8 cellular contexts compared by ENCODE assay signal in genomic region chr5:141475625-141476131, GRCh38. TPM values are rescaled to one million over a fixed set of nuclear protein-coding genes. Genes with fewer than 3 reads are reported as not detected.
DNase-seq lines count a peak whose midpoint lies in the region; ATAC-seq, FAIRE-seq and TF ChIP-seq lines count a peak whose summit lies in the region.

TSS of gene PCDHGC3 (plus strand) at chr5:141475966. CDS start at chr5:141476117, 151 bp downstream.

- peak; percentile 90 for FAIRE-seq in endometrium (lab: Jason Lieb, UNC)

- peaks cover 18% of the 10 kb centered on the region for H3K4me1 Mint-ChIP-seq in activated CD4-positive, alpha-beta T cell treated with anti-CD3 and anti-CD28 coated beads, Interleukin-2, amount 10 ng/mL, durations not matched to agents 24 days and 14 days

- DNase-seq in AG10803 (ENCODE audit: low read depth) (peak; percentile 95), NCI-H2171 treated with DMSO at 0.1 percent for 48 hours (lab: John Stamatoyannopoulos, UW) (peak; percentile 87), medulla oblongata (ENCODE audit: extremely low spot score) (peak; percentile 94)
- peak; percentile 78 for DNase-seq in activated CD4-positive, alpha-beta T cell treated with anti-CD3 and anti-CD28 coated beads, Interleukin-2, amount 10 ng/mL, durations not matched to agents 24 days and 14 days
- peak; percentile 27 to 35 for DNase-seq in stimulated activated CD8-positive, alpha-beta memory T cell treated with anti-CD3 and anti-CD28 coated beads, Interleukin-15, amount 100 ng/mL, for 48 hours (ENCODE audit: low read depth in 2 of 2)

- peak within 1 kb of the TSS; percentile 91 for H3K4me3 Mint-ChIP-seq in activated CD4-positive, alpha-beta T cell treated with anti-CD3 and anti-CD28 coated beads, Interleukin-2, amount 10 ng/mL, durations not matched to agents 24 days and 14 days

- H3K9me3 Mint-ChIP-seq in activated CD4-positive, alpha-beta T cell treated with anti-CD3 and anti-CD28 coated beads, Interleukin-2, amount 10 ng/mL, durations not matched to agents 24 days and 14 days, result no peaks in the 10 kb centered on the region

- H3K36me3 Mint-ChIP-seq in activated CD4-positive, alpha-beta T cell treated with anti-CD3 and anti-CD28 coated beads, Interleukin-2, amount 10 ng/mL, durations not matched to agents 24 days and 14 days (ENCODE audit: low read depth), result no peaks in the 10 kb centered on the region

- intact Hi-C loops in activated CD4-positive, alpha-beta T cell treated with anti-CD3 and anti-CD28 coated beads, Interleukin-2, amount 10 ng/mL, durations not matched to agents 24 days and 14 days (cut with micrococcal nuclease), result loop anchor here (2.0 to 5.0 kb wide), 3 partner anchors 37 to 82 kb away; partner anchors contain the start of gene PCDHGA11

- peaks cover 60% of the 10 kb centered on the region for H3K27me3 Mint-ChIP-seq in activated CD4-positive, alpha-beta T cell treated with anti-CD3 and anti-CD28 coated beads, Interleukin-2, amount 10 ng/mL, durations not matched to agents 24 days and 14 days

- TF ChIP-seq CTCF in AG10803 (conservative IDR thresholded peaks at IDR 0.05; ENCODE audit: low read length), result peak; percentile 44

- ATAC-seq in GM18868 (IDR thresholded peaks at IDR 0.05; ENCODE audit: unreplicated experiment), result peak; percentile 99
- peak; percentile 97 for ATAC-seq in HG03066 (IDR thresholded peaks at IDR 0.05; ENCODE audit: low read depth, unreplicated experiment)

- peak within 1 kb of the TSS; percentile 91 for H3K4me3 ChIP-seq in AG10803 (ENCODE audit: low read length)

- H3K27ac Mint-ChIP-seq in activated CD4-positive, alpha-beta T cell treated with anti-CD3 and anti-CD28 coated beads, Interleukin-2, amount 10 ng/mL, durations not matched to agents 24 days and 14 days, result no peak within 1 kb of the TSS

RNA-seq across cellular contexts. Expression of gene PCDHGC3, which starts in this region (rescaled TPM):
- total RNA-seq in activated CD4-positive, alpha-beta T cell treated with anti-CD3 and anti-CD28 coated beads, Interleukin-2, amount 10 ng/mL, durations not matched to agents 24 days and 14 days, result 0.24 and 0.58 TPM in 2 replicates

Comparison
In these comparisons a context has a peak if more than half of its experiments do, and no peak if none do; other contexts are left out.
1. Peak in every context shown above with its lines: DNase-seq, ATAC-seq and H3K4me3 ChIP-seq.
2. Peak in DNase-seq in activated CD4-positive, alpha-beta T cell treated with anti-CD3 and anti-CD28 coated beads, Interleukin-2, amount 10 ng/mL, durations not matched to agents 24 days and 14 days; RNA of the gene not detected or under 1 TPM.
3. DNase-seq: peak in every context shown above with its lines; median percentile 95 in AG10803; 94 in medulla oblongata; 87 in NCI-H2171 treated with DMSO at 0.1 percent for 48 hours; 78 in activated CD4-positive, alpha-beta T cell treated with anti-CD3 and anti-CD28 coated beads, Interleukin-2, amount 10 ng/mL, durations not matched to agents 24 days and 14 days; 31 in stimulated activated CD8-positive, alpha-beta memory T cell treated with anti-CD3 and anti-CD28 coated beads, Interleukin-15, amount 100 ng/mL, for 48 hours.